In genomic region chr2:108407864-108408729, GRCh38 we compare ENCODE assay signal across 1 cellular context.
TF ChIP-seq lines count a peak whose summit lies in the region.

No MANE protein-coding gene starts in this region.

TF ChIP-seq in GM12878, 131 proteins besides CTCF, POLR2A, EP300 and RAD21 (continued from another document):
- TF ChIP-seq E2F8 (IDR thresholded peaks at IDR 0.05; ENCODE audit: low read depth, partially characterized antibody) (no peak), IRF3 (IDR thresholded peaks at IDR 0.05) (no peak), MYB (IDR thresholded peaks at IDR 0.05; ENCODE audit: borderline replicate concordance, low read depth, low read length) (no peak), POLR2AphosphoS2 (IDR thresholded peaks at IDR 0.05; ENCODE audit: low read depth, low read length) (no peak), NR2C2 (IDR thresholded peaks at IDR 0.05; ENCODE audit: borderline replicate concordance, control insufficient read depth, insufficient read length, low read depth) (no peak), HCFC1 (IDR thresholded peaks at IDR 0.05; ENCODE audit: low read length) (no peak), WRNIP1 (IDR thresholded peaks at IDR 0.05; ENCODE audit: borderline replicate concordance, low read depth, low read length) (no peak), BMI1 (IDR thresholded peaks at IDR 0.05; ENCODE audit: borderline replicate concordance) (peak; percentile 53; the same call in 1 of the 2 replicates), ZNF687 (IDR thresholded peaks at IDR 0.05) (no peak), SREBF1 (IDR thresholded peaks at IDR 0.05; ENCODE audit: low read length) (no peak), SMAD1 (IDR thresholded peaks at IDR 0.05; ENCODE audit: low read depth, partially characterized antibody) (no peak), IKZF1 (conservative IDR thresholded peaks at IDR 0.05) (peak; percentile 82), EED (IDR thresholded peaks at IDR 0.05; ENCODE audit: low read depth) (peak; percentile 53; the same call in 1 of the 2 replicates), SIN3A (IDR thresholded peaks at IDR 0.05; ENCODE audit: low read depth, low read length) (no peak), ZBTB40 (IDR thresholded peaks at IDR 0.05; ENCODE audit: borderline replicate concordance) (no peak), ZBTB11 (CRISPR knock-in tag; IDR thresholded peaks at IDR 0.05) (no peak), IKZF2 (IDR thresholded peaks at IDR 0.05) (peak; percentile 85 to 86), SKIL (IDR thresholded peaks at IDR 0.05; ENCODE audit: low read depth, poor library complexity, severe bottlenecking) (peak; percentile 42), NFYA (IDR thresholded peaks at IDR 0.05; ENCODE audit: borderline replicate concordance, low read depth, low read length) (no peak), YY1 (IDR thresholded peaks at IDR 0.05; ENCODE audit: low read depth, low read length) (no peak), SMC3 (IDR thresholded peaks at IDR 0.05; ENCODE audit: borderline replicate concordance, low read length) (no peak)
TF ChIP-seq in GM12878: peak in this region for 25.
